Comparison of ENCODE assay signal across 11 cellular contexts in genomic region chr1:26702680-26703038, GRCh38. TPM values are rescaled to one million over a fixed set of nuclear protein-coding genes. Genes with fewer than 3 reads are reported as not detected.
DNase-seq lines count a peak whose midpoint lies in the region; ATAC-seq and TF ChIP-seq lines count a peak whose summit lies in the region.
"Had no signal": no experiment of that assay in that cellular context is flagged by ENCODE, and none has a peak within 500 bp of the region (broad histone marks: within the 10 kb centered on the region; RNA-seq: fewer than 3 reads in every experiment).

No MANE protein-coding gene starts in this region.

- POLR2A ChIA-PET in SK-N-SH (lab: Yijun Ruan, JAX) = interaction anchor here (1.8 kb wide), 1 partner anchor 85 kb away, joined by 6 read pairs; the partner anchor contains the start of gene PIGV

- CTCF ChIA-PET in SK-N-SH (lab: Yijun Ruan, JAX) = interaction anchor here (1.7 to 4.9 kb wide), 3 partner anchors 10 to 86 kb away, joined by 4 to 32 read pairs (median 13); partner anchors contain the start of gene PIGV

- DNase-seq in SK-N-SH (no peak), H4 (ENCODE audit: low spot score) (no peak)
- DNase-seq in effector memory CD4-positive, alpha-beta T cell = no peak
- DNase-seq in stimulated activated CD4-positive, alpha-beta T cell treated with anti-CD3 and anti-CD28 coated beads, Interleukin-4, amount 100 ng/mL, for 24 hours = peak; percentile 45
- DNase-seq: 8988T, NCI-H510A had no signal

- TF ChIP-seq EP300 in SK-N-SH (IDR thresholded peaks at IDR 0.05; ENCODE audit: borderline replicate concordance in 1 of 2, low read depth in 1 of 2, low read length in 1 of 2) = no peak

- no peak for TF ChIP-seq RAD21 in SK-N-SH (IDR thresholded peaks at IDR 0.05; ENCODE audit: low read length)

- H3K4me2 ChIP-seq in SK-N-SH (peak overlapping the region; percentile 88), OCI-LY1 (ENCODE audit: low read length) (peak overlapping the region; percentile 94; the same call in 1 of the 2 replicates)

- H3K27me3 ChIP-seq in SK-N-SH (ENCODE audit: insufficient read depth) = no peaks in the 10 kb centered on the region
- no peaks in the 10 kb centered on the region for H3K27me3 ChIP-seq in OCI-LY1 (ENCODE audit: insufficient read depth, low read length)
- H3K27me3 ChIP-seq in effector memory CD4-positive, alpha-beta T cell (replicated peaks; ENCODE audit: control insufficient read depth, insufficient read depth, low read length, poor library complexity, severe bottlenecking) = no peaks in the 10 kb centered on the region
- H3K27me3 ChIP-seq: SJCRH30 had no signal

- H4K20me1 ChIP-seq in SK-N-SH (ENCODE audit: insufficient read depth) (peaks cover 100% of the 10 kb centered on the region), OCI-LY1 (ENCODE audit: insufficient read depth, low read length) (peaks cover 13% of the 10 kb centered on the region; the same call in 1 of the 2 replicates)

- H3K36me3 ChIP-seq in SK-N-SH (replicated peaks in 1 of 2; ENCODE audit: control insufficient read depth in 1 of 2, insufficient read depth in 2 of 2, low read length in 1 of 2) (peaks cover 3 to 12% of the 10 kb centered on the region in 2 experiments), OCI-LY1 (ENCODE audit: insufficient read depth, low read length) (peaks cover 65% of the 10 kb centered on the region)
- peaks cover 2% of the 10 kb centered on the region for H3K36me3 ChIP-seq in effector memory CD4-positive, alpha-beta T cell (ENCODE audit: control insufficient read depth, insufficient read depth, low read length)

- H2AFZ ChIP-seq in SK-N-SH (ENCODE audit: low read depth) (no peak overlapping the region), OCI-LY1 (ENCODE audit: low read length) (no peak overlapping the region)

- H3K4me1 ChIP-seq in SK-N-SH (ENCODE audit: control insufficient read depth in 1 of 2, insufficient read depth in 2 of 2, low read depth in 1 of 2, low read length in 1 of 2) (peaks cover 35 to 72% of the 10 kb centered on the region in 2 experiments; a peak in 3 of 4 replicates), OCI-LY1 (ENCODE audit: insufficient read depth, low read length, severe bottlenecking) (peaks cover 92% of the 10 kb centered on the region)
- peaks cover 70% of the 10 kb centered on the region for H3K4me1 ChIP-seq in effector memory CD4-positive, alpha-beta T cell (ENCODE audit: control insufficient read depth, insufficient read depth, low read length, poor library complexity, severe bottlenecking)

- H3F3A ChIP-seq in SK-N-SH (replicated peaks; ENCODE audit: insufficient read depth) (peaks cover 37% of the 10 kb centered on the region), OCI-LY1 (ENCODE audit: insufficient read depth, low read length) (no peaks in the 10 kb centered on the region)

- H3K79me2 ChIP-seq in SK-N-SH (ENCODE audit: insufficient read depth) (peaks cover 97% of the 10 kb centered on the region), OCI-LY1 (ENCODE audit: insufficient read depth, low read length) (peaks cover 100% of the 10 kb centered on the region)

- 96% methylated on average over 1 of the region's 1 CpG for WGBS in SK-N-SH (ENCODE audit: low lambda C conversion rate)

- TF ChIP-seq CTCF in SK-N-SH (IDR thresholded peaks at IDR 0.05) (no peak), OCI-LY1 (IDR thresholded peaks at IDR 0.05; ENCODE audit: low read length) (no peak)

- ATAC-seq in SK-N-SH treated with all-trans-retinoic acid at 6 μM for 48 hours = no peak
- ATAC-seq in HG03280 (IDR thresholded peaks at IDR 0.05; ENCODE audit: unreplicated experiment) = no peak
- ATAC-seq in HG02763 (IDR thresholded peaks at IDR 0.05; ENCODE audit: unreplicated experiment) = no peak

- no peak overlapping the region for H3K9ac ChIP-seq in SK-N-SH
- peak overlapping the region; percentile 97; the same call in 1 of the 2 replicates for H3K9ac ChIP-seq in OCI-LY1 (ENCODE audit: low read length)

- H3K9me2 ChIP-seq in SK-N-SH (no peaks in the 10 kb centered on the region), OCI-LY1 (ENCODE audit: low read depth, low read length) (no peaks in the 10 kb centered on the region)

- peak overlapping the region in 1 of 2 experiments; percentile 81; a peak in 1 of 4 replicates for H3K27ac ChIP-seq in SK-N-SH (ENCODE audit: low read depth in 2 of 2, low read length in 1 of 2)
- H3K27ac ChIP-seq in OCI-LY1 (ENCODE audit: low read depth, low read length, poor library complexity, severe bottlenecking) = no peak overlapping the region
- peak overlapping the region; percentile 11 for H3K27ac ChIP-seq in effector memory CD4-positive, alpha-beta T cell (ENCODE audit: insufficient read depth, low read length, poor library complexity, severe bottlenecking)
- H3K27ac ChIP-seq: SJCRH30 had no signal

- H3K4me3 ChIP-seq in SK-N-SH (ENCODE audit: low read depth in 2 of 2, low read length in 1 of 2) = no peak overlapping the region
- H3K4me3 ChIP-seq in OCI-LY1 (ENCODE audit: low read depth, low read length, poor library complexity, severe bottlenecking) = peak overlapping the region; percentile 88
- H3K4me3 ChIP-seq in effector memory CD4-positive, alpha-beta T cell (ENCODE audit: insufficient read depth, low read depth, low read length, poor library complexity, severe bottlenecking) = no peak overlapping the region
- H3K4me3 ChIP-seq: SJCRH30 had no signal

- H3K9me3 ChIP-seq in SK-N-SH = no peaks in the 10 kb centered on the region
- no peaks in the 10 kb centered on the region for H3K9me3 ChIP-seq in OCI-LY1 (ENCODE audit: low read length)
- H3K9me3 ChIP-seq in effector memory CD4-positive, alpha-beta T cell (ENCODE audit: control insufficient read depth, low read length) = no peaks in the 10 kb centered on the region
- H3K9me3 ChIP-seq: SJCRH30 had no signal

TF ChIP-seq in SK-N-SH, 30 proteins besides CTCF, POLR2A, EP300 and RAD21 (continues in another document):
- TF ChIP-seq SIN3A (IDR thresholded peaks at IDR 0.05; ENCODE audit: borderline replicate concordance, low read depth, low read length) (no peak), JUND (IDR thresholded peaks at IDR 0.05) (no peak), USF2 (IDR thresholded peaks at IDR 0.05; ENCODE audit: borderline replicate concordance, low read depth, low read length) (no peak), ELF1 (IDR thresholded peaks at IDR 0.05) (no peak), MXI1 (IDR thresholded peaks at IDR 0.05; ENCODE audit: low read depth, low read length) (no peak), YY1 (IDR thresholded peaks at IDR 0.05; ENCODE audit: low read depth) (no peak), MEF2A (IDR thresholded peaks at IDR 0.05; ENCODE audit: borderline replicate concordance, low read depth) (no peak), FOXJ3 (CRISPR knock-in tag; IDR thresholded peaks at IDR 0.05) (no peak), GABPA (IDR thresholded peaks at IDR 0.05; ENCODE audit: low read depth) (no peak), USF1 (IDR thresholded peaks at IDR 0.05; ENCODE audit: borderline replicate concordance, low read depth) (no peak)

TF ChIP-seq in SK-N-SH treated with all-trans-retinoic acid at 6 μM for 48 hours, 23 proteins besides CTCF, POLR2A, EP300 and RAD21:
- TF ChIP-seq ISL1 (CRISPR knock-in tag; IDR thresholded peaks at IDR 0.05) (no peak), TCF4 (CRISPR knock-in tag; IDR thresholded peaks at IDR 0.05; ENCODE audit: borderline replicate concordance) (no peak), OSR1 (CRISPR knock-in tag; IDR thresholded peaks at IDR 0.05) (no peak), ZC3H10 (CRISPR knock-in tag; IDR thresholded peaks at IDR 0.05) (no peak), ZNF70 (CRISPR knock-in tag; IDR thresholded peaks at IDR 0.05) (no peak)
- TF ChIP-seq, protein P1, sequence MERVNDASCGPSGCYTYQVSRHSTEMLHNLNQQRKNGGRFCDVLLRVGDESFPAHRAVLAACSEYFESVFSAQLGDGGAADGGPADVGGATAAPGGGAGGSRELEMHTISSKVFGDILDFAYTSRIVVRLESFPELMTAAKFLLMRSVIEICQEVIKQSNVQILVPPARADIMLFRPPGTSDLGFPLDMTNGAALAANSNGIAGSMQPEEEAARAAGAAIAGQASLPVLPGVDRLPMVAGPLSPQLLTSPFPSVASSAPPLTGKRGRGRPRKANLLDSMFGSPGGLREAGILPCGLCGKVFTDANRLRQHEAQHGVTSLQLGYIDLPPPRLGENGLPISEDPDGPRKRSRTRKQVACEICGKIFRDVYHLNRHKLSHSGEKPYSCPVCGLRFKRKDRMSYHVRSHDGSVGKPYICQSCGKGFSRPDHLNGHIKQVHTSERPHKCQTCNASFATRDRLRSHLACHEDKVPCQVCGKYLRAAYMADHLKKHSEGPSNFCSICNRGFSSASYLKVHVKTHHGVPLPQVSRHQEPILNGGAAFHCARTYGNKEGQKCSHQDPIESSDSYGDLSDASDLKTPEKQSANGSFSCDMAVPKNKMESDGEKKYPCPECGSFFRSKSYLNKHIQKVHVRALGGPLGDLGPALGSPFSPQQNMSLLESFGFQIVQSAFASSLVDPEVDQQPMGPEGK (CRISPR knock-in tag; IDR thresholded peaks at IDR 0.05; ENCODE audit: borderline replicate concordance) = no peak

RNA-seq across cellular contexts. Expression of gene ARID1A, which starts 6.8 kb away (rescaled TPM):
- 14.2 and 26.5 TPM in 2 replicates for polyA plus RNA-seq in SK-N-SH (2012; rRNA removed)
- polyA plus RNA-seq in SK-N-SH (2012; cell fraction: cytosol; rRNA removed) = 15.6 and 20.3 TPM in 2 replicates
- polyA plus RNA-seq in SK-N-SH (2012; cell fraction: nucleus; rRNA removed) = 58.2 and 65.9 TPM in 2 replicates
- total RNA-seq in H4 (2014; rRNA removed; shearing (Covaris generic)) = 10.7 and 13.0 TPM in 2 replicates
